1 cellular context compared by ENCODE assay signal in the genomic region with DNA sequence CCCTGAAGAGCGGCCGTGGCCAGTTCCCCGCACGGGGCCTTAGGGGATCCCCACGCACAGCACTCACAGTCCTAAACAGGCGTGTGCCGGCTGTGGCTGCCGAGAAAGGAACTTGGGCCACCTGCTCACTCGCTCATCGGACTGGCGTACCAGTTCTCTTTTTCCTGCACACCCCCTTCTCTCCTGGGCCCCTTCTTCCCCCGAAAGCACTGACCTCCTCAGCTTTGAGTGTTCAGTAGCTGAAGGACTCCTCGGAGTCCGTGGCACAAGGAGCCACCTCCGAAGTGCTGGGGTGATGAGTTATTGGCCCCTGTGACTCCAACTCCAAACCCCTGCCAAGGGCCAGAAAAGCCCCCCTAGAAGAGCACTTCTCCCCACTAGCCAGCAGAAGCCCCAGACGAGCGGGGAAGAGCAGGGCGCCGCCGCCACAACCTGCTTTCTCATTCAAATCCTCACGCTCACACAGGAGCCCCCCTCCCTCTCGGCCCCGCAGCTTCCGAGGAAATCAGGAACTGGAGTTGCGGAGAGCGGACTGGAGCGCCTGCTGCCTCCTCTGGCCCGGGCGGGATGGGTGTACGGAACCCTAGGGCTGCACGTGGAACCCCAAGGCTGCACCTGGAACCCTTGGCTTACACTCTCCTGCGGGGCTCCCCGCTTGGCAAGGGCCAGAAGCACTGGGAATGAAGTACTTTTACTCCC.
TF ChIP-seq lines count a peak whose summit lies in the region.

A gene with protein sequence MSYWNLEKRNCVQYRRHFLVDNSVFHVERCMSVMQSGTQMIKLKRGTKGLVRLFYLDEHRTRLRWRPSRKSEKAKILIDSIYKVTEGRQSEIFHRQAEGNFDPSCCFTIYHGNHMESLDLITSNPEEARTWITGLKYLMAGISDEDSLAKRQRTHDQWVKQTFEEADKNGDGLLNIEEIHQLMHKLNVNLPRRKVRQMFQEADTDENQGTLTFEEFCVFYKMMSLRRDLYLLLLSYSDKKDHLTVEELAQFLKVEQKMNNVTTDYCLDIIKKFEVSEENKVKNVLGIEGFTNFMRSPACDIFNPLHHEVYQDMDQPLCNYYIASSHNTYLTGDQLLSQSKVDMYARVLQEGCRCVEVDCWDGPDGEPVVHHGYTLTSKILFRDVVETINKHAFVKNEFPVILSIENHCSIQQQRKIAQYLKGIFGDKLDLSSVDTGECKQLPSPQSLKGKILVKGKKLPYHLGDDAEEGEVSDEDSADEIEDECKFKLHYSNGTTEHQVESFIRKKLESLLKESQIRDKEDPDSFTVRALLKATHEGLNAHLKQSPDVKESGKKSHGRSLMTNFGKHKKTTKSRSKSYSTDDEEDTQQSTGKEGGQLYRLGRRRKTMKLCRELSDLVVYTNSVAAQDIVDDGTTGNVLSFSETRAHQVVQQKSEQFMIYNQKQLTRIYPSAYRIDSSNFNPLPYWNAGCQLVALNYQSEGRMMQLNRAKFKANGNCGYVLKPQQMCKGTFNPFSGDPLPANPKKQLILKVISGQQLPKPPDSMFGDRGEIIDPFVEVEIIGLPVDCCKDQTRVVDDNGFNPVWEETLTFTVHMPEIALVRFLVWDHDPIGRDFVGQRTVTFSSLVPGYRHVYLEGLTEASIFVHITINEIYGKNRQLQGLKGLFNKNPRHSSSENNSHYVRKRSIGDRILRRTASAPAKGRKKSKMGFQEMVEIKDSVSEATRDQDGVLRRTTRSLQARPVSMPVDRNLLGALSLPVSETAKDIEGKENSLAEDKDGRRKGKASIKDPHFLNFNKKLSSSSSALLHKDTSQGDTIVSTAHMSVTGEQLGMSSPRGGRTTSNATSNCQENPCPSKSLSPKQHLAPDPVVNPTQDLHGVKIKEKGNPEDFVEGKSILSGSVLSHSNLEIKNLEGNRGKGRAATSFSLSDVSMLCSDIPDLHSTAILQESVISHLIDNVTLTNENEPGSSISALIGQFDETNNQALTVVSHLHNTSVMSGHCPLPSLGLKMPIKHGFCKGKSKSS (N-terminal part only) (minus strand): TSS at position 446 of the 699 bp plus-strand sequence. CDS start 40,847 bp downstream, outside the sequence.

TF ChIP-seq in K562, 482 proteins besides CTCF, POLR2A, EP300 and RAD21 (continued from another document and continues in another):
- TF ChIP-seq, protein P1, sequence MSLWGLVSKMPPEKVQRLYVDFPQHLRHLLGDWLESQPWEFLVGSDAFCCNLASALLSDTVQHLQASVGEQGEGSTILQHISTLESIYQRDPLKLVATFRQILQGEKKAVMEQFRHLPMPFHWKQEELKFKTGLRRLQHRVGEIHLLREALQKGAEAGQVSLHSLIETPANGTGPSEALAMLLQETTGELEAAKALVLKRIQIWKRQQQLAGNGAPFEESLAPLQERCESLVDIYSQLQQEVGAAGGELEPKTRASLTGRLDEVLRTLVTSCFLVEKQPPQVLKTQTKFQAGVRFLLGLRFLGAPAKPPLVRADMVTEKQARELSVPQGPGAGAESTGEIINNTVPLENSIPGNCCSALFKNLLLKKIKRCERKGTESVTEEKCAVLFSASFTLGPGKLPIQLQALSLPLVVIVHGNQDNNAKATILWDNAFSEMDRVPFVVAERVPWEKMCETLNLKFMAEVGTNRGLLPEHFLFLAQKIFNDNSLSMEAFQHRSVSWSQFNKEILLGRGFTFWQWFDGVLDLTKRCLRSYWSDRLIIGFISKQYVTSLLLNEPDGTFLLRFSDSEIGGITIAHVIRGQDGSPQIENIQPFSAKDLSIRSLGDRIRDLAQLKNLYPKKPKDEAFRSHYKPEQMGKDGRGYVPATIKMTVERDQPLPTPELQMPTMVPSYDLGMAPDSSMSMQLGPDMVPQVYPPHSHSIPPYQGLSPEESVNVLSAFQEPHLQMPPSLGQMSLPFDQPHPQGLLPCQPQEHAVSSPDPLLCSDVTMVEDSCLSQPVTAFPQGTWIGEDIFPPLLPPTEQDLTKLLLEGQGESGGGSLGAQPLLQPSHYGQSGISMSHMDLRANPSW (CRISPR knock-in tag; IDR thresholded peaks at IDR 0.05) = no peak
- TF ChIP-seq, protein P2, sequence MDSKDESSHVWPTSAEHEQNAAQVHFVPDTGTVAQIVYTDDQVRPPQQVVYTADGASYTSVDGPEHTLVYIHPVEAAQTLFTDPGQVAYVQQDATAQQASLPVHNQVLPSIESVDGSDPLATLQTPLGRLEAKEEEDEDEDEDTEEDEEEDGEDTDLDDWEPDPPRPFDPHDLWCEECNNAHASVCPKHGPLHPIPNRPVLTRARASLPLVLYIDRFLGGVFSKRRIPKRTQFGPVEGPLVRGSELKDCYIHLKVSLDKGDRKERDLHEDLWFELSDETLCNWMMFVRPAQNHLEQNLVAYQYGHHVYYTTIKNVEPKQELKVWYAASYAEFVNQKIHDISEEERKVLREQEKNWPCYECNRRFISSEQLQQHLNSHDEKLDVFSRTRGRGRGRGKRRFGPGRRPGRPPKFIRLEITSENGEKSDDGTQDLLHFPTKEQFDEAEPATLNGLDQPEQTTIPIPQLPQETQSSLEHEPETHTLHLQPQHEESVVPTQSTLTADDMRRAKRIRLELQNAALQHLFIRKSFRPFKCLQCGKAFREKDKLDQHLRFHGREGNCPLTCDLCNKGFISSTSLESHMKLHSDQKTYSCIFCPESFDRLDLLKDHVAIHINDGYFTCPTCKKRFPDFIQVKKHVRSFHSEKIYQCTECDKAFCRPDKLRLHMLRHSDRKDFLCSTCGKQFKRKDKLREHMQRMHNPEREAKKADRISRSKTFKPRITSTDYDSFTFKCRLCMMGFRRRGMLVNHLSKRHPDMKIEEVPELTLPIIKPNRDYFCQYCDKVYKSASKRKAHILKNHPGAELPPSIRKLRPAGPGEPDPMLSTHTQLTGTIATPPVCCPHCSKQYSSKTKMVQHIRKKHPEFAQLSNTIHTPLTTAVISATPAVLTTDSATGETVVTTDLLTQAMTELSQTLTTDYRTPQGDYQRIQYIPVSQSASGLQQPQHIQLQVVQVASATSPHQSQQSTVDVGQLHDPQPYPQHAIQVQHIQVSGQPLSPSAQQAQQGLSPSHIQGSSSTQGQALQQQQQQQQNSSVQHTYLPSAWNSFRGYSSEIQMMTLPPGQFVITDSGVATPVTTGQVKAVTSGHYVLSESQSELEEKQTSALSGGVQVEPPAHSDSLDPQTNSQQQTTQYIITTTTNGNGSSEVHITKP (IDR thresholded peaks at IDR 0.05; ENCODE audit: partially characterized antibody) = peak; percentile 21
- no peak for TF ChIP-seq MED1 (CRISPR knock-in tag; IDR thresholded peaks at IDR 0.05; ENCODE audit: borderline replicate concordance)
- TF ChIP-seq ZNF75A (CRISPR knock-in tag; IDR thresholded peaks at IDR 0.05) = no peak
- TF ChIP-seq CCAR2 (IDR thresholded peaks at IDR 0.05; ENCODE audit: low read depth, low read length) = no peak
- TF ChIP-seq TAF9B (IDR thresholded peaks at IDR 0.05; ENCODE audit: partially characterized antibody) = no peak
- peak in 2 of 3 experiments; percentile 25 to 51 for TF ChIP-seq YY1 (IDR thresholded peaks at IDR 0.05; ENCODE audit: borderline replicate concordance in 1 of 3, control insufficient read depth in 1 of 3, extremely low read depth in 1 of 3, insufficient read depth in 3 of 3, insufficient read length in 1 of 3, insufficient replicate concordance in 2 of 3, low read depth in 1 of 3, low read length in 2 of 3)
- no peak for TF ChIP-seq CBFB (CRISPR knock-in tag; IDR thresholded peaks at IDR 0.05)
- TF ChIP-seq MAZ (CRISPR knock-in tag; conservative IDR thresholded peaks at IDR 0.05 in 1 of 2, IDR thresholded peaks at IDR 0.05 in 1 of 2) = peak; percentile 86 to 99
- TF ChIP-seq DIDO1 (tag; IDR thresholded peaks at IDR 0.05; ENCODE audit: low read depth) = no peak
- TF ChIP-seq, protein P3, sequence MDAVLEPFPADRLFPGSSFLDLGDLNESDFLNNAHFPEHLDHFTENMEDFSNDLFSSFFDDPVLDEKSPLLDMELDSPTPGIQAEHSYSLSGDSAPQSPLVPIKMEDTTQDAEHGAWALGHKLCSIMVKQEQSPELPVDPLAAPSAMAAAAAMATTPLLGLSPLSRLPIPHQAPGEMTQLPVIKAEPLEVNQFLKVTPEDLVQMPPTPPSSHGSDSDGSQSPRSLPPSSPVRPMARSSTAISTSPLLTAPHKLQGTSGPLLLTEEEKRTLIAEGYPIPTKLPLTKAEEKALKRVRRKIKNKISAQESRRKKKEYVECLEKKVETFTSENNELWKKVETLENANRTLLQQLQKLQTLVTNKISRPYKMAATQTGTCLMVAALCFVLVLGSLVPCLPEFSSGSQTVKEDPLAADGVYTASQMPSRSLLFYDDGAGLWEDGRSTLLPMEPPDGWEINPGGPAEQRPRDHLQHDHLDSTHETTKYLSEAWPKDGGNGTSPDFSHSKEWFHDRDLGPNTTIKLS (IDR thresholded peaks at IDR 0.05; ENCODE audit: borderline replicate concordance, low read depth) = peak; percentile 63; the same call in 1 of the 2 replicates
- no peak for TF ChIP-seq RBM15 (IDR thresholded peaks at IDR 0.05; ENCODE audit: insufficient read depth, low read length)
- no peak for TF ChIP-seq LARP7 (IDR thresholded peaks at IDR 0.05)
- TF ChIP-seq, protein P4, sequence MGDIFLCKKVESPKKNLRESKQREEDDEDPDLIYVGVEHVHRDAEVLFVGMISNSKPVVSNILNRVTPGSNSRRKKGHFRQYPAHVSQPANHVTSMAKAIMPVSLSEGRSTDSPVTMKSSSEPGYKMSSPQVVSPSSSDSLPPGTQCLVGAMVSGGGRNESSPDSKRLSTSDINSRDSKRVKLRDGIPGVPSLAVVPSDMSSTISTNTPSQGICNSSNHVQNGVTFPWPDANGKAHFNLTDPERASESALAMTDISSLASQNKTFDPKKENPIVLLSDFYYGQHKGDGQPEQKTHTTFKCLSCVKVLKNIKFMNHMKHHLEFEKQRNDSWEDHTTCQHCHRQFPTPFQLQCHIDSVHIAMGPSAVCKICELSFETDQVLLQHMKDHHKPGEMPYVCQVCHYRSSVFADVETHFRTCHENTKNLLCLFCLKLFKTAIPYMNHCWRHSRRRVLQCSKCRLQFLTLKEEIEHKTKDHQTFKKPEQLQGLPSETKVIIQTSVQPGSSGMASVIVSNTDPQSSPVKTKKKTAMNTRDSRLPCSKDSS (IDR thresholded peaks at IDR 0.05; ENCODE audit: low read depth, partially characterized antibody) = no peak
- TF ChIP-seq HNRNPL (IDR thresholded peaks at IDR 0.05; ENCODE audit: low read depth, low read length) = no peak
- no peak for TF ChIP-seq ATF7 (IDR thresholded peaks at IDR 0.05)
- TF ChIP-seq XRCC5 (IDR thresholded peaks at IDR 0.05; ENCODE audit: low read depth, low read length) = peak; percentile 69; the same call in 1 of the 2 replicates
- no peak for TF ChIP-seq PHF21A (IDR thresholded peaks at IDR 0.05; ENCODE audit: borderline replicate concordance, low read depth)
- no peak for TF ChIP-seq ZNF133 (CRISPR knock-in tag; IDR thresholded peaks at IDR 0.05)
- no peak for TF ChIP-seq MIER1 (IDR thresholded peaks at IDR 0.05; ENCODE audit: low read depth)
- no peak for TF ChIP-seq ARNT (IDR thresholded peaks at IDR 0.05)
- no peak for TF ChIP-seq ZNF121 (CRISPR knock-in tag; conservative IDR thresholded peaks at IDR 0.05)
- no peak for TF ChIP-seq HDAC3 (IDR thresholded peaks at IDR 0.05; ENCODE audit: borderline replicate concordance, partially characterized antibody)
- TF ChIP-seq, protein P5, sequence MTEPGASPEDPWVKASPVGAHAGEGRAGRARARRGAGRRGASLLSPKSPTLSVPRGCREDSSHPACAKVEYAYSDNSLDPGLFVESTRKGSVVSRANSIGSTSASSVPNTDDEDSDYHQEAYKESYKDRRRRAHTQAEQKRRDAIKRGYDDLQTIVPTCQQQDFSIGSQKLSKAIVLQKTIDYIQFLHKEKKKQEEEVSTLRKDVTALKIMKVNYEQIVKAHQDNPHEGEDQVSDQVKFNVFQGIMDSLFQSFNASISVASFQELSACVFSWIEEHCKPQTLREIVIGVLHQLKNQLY (CRISPR knock-in tag; conservative IDR thresholded peaks at IDR 0.05) = no peak
- no peak for TF ChIP-seq RFX7 (CRISPR knock-in tag; IDR thresholded peaks at IDR 0.05)
- peak; percentile 40; the same call in 1 of the 2 replicates for TF ChIP-seq RB1 (IDR thresholded peaks at IDR 0.05; ENCODE audit: low read depth)
- TF ChIP-seq ZNF134 (CRISPR knock-in tag; conservative IDR thresholded peaks at IDR 0.05) = no peak
- peak; percentile 35 for TF ChIP-seq SAP30 (IDR thresholded peaks at IDR 0.05; ENCODE audit: borderline replicate concordance, insufficient read depth, low read depth, low read length, poor library complexity, severe bottlenecking)
- TF ChIP-seq CHCHD3 (CRISPR knock-in tag; IDR thresholded peaks at IDR 0.05) = no peak
- no peak for TF ChIP-seq NBN (IDR thresholded peaks at IDR 0.05; ENCODE audit: low read depth)
- TF ChIP-seq, protein P6, sequence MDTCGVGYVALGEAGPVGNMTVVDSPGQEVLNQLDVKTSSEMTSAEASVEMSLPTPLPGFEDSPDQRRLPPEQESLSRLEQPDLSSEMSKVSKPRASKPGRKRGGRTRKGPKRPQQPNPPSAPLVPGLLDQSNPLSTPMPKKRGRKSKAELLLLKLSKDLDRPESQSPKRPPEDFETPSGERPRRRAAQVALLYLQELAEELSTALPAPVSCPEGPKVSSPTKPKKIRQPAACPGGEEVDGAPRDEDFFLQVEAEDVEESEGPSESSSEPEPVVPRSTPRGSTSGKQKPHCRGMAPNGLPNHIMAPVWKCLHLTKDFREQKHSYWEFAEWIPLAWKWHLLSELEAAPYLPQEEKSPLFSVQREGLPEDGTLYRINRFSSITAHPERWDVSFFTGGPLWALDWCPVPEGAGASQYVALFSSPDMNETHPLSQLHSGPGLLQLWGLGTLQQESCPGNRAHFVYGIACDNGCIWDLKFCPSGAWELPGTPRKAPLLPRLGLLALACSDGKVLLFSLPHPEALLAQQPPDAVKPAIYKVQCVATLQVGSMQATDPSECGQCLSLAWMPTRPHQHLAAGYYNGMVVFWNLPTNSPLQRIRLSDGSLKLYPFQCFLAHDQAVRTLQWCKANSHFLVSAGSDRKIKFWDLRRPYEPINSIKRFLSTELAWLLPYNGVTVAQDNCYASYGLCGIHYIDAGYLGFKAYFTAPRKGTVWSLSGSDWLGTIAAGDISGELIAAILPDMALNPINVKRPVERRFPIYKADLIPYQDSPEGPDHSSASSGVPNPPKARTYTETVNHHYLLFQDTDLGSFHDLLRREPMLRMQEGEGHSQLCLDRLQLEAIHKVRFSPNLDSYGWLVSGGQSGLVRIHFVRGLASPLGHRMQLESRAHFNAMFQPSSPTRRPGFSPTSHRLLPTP (IDR thresholded peaks at IDR 0.05; ENCODE audit: borderline replicate concordance, extremely low read depth, insufficient read length) = no peak
- TF ChIP-seq MXI1 (IDR thresholded peaks at IDR 0.05; ENCODE audit: low read depth, low read length) = no peak
- TF ChIP-seq, protein P7, sequence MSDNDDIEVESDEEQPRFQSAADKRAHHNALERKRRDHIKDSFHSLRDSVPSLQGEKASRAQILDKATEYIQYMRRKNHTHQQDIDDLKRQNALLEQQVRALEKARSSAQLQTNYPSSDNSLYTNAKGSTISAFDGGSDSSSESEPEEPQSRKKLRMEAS (CRISPR knock-in tag; IDR thresholded peaks at IDR 0.05) = peak; percentile 46; the same call in 1 of the 2 replicates
- TF ChIP-seq RFX1 (IDR thresholded peaks at IDR 0.05) = no peak
- TF ChIP-seq BHLHE40 (IDR thresholded peaks at IDR 0.05; ENCODE audit: low read length) = peak; percentile 46
- no peak for TF ChIP-seq ZNF184 (CRISPR knock-in tag; IDR thresholded peaks at IDR 0.05)
- no peak for TF ChIP-seq ZC3H8 (IDR thresholded peaks at IDR 0.05)
- no peak for TF ChIP-seq SNRNP70 (optimal IDR thresholded peaks at IDR 0.05; ENCODE audit: low read depth, low read length)
- TF ChIP-seq TCF7 (IDR thresholded peaks at IDR 0.05; ENCODE audit: borderline replicate concordance) = no peak
- TF ChIP-seq POLR3A (IDR thresholded peaks at IDR 0.05; ENCODE audit: borderline replicate concordance, extremely low read depth, insufficient read depth, insufficient read length) = no peak
- peak; percentile 46; the same call in 1 of the 2 replicates for TF ChIP-seq RBFOX2 (IDR thresholded peaks at IDR 0.05; ENCODE audit: low read depth, low read length)
- TF ChIP-seq HDAC8 (tag; IDR thresholded peaks at IDR 0.05) = no peak
- no peak for TF ChIP-seq HLTF (IDR thresholded peaks at IDR 0.05)
